In the genomic region with DNA sequence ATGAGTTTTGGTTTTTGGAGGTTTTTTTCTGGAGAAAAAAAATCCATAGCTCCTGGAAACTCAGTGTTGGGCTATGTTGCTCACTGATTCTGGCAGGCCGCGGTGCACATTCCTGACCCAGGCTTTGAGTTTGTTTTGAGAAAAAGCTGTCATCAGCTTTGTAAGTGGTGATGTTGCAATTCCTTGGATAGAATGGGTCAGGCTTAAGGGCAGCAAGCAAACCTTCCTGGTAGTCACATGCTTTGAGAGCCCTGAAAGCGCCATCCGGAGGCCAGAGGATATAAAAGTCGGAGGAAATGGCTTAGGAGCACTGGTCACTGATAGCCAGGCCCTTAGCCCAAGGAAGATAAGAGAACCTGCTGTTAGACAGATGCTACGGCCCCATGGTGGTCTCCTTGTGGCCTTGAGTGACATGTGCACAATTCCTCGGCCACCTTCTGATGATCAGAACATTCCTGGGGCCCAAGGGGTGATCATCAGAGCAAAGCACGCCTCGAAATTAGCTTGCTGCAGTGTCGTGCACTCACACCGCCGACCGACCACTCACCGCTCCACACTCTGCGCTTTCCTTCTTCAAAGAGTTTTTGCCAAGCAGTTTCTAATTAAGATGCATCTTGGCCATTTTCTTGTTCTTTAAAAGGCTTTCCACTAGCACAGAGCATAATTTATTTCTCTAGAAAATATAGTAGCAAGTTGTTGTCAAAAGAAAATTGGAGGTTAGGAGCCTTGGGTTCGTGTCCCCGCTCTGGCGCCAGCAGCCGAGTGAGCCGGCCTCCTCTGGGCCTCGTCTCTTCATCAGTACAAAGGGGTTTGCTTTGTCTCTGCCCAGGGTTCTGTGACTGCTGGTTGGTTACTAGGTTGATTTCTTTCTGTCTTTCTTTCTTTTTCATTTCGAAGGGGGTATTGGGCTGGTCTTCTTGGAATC, we compare ENCODE assay signal across 9 cellular contexts.
DNase-seq lines count a peak whose midpoint lies in the region; ATAC-seq and TF ChIP-seq lines count a peak whose summit lies in the region.
"Had no signal": no experiment of that assay in that cellular context is flagged by ENCODE, and none has a peak within 500 bp of the region (broad histone marks: within the 10 kb centered on the region; RNA-seq: fewer than 3 reads in every experiment).

No MANE protein-coding gene starts in this region.

- TF ChIP-seq CTCF in WERI-Rb-1 (IDR thresholded peaks at IDR 0.05; ENCODE audit: low read depth, low read length) (peak; percentile 57), heart right ventricle (IDR thresholded peaks at IDR 0.05) (peak in 7 of 9 donors; percentile 17 to 56 (median 38)), retinal pigment epithelial cell (conservative IDR thresholded peaks at IDR 0.05; ENCODE audit: low read depth, low read length) (peak; percentile 50)

- WGBS in heart right ventricle, 2 donors = 49 to 61% methylated on average over 22 of the region's 22 CpGs

- ATAC-seq in heart right ventricle (peak; percentile 76 to 90 (median 86)), HG03469 (IDR thresholded peaks at IDR 0.05; ENCODE audit: unreplicated experiment) (no peak), GM18909 (IDR thresholded peaks at IDR 0.05; ENCODE audit: poor library complexity, unreplicated experiment) (no peak)

- peaks cover 7 to 81% (median 58%) of the 10 kb centered on the region in 9 donors for H3K4me1 ChIP-seq in heart right ventricle

- H3K36me3 ChIP-seq in WERI-Rb-1 = no peaks in the 10 kb centered on the region
- no peaks in the 10 kb centered on the region for H3K36me3 ChIP-seq in heart right ventricle
- H3K36me3 ChIP-seq: BLaER1 had no signal

- DNase-seq in NCI-H82 (lab: John Stamatoyannopoulos, UW) = peak; percentile 35
- DNase-seq in NCI-H82 treated with DMSO at 0.1 percent for 48 hours (lab: John Stamatoyannopoulos, UW; ENCODE audit: unreplicated experiment) = no peak
- DNase-seq in WERI-Rb-1 = peak; percentile 60
- DNase-seq in heart right ventricle = peak; percentile 75 to 82
- peak; percentile 97 for DNase-seq in retinal pigment epithelial cell (ENCODE audit: low read depth)
- no peak for DNase-seq in stimulated activated CD4-positive, alpha-beta T cell treated with anti-CD3 and anti-CD28 coated beads, Interleukin-4, amount 100 ng/mL, for 4 hours

- H3K27ac ChIP-seq in WERI-Rb-1 (no peak overlapping the region), heart right ventricle (peak overlapping the region in 9 of 10 donors; percentile 76 to 96 (median 90))
- H3K27ac ChIP-seq: BLaER1 had no signal

- H3K27me3 ChIP-seq in WERI-Rb-1 (ENCODE audit: insufficient read depth, low read depth, severe bottlenecking) (no peaks in the 10 kb centered on the region), heart right ventricle (no peaks in the 10 kb centered on the region)
- H3K27me3 ChIP-seq: BLaER1 had no signal

- no peaks in the 10 kb centered on the region for H3K9me3 ChIP-seq in WERI-Rb-1 (ENCODE audit: severe bottlenecking)
- no peaks in the 10 kb centered on the region for H3K9me3 ChIP-seq in heart right ventricle
- H3K9me3 ChIP-seq: BLaER1 had no signal

- H3K4me3 ChIP-seq in WERI-Rb-1 (ENCODE audit: low read depth, low read length) (no peak overlapping the region), heart right ventricle (no peak overlapping the region), retinal pigment epithelial cell (ENCODE audit: low read length) (no peak overlapping the region)
- H3K4me3 ChIP-seq: BLaER1 had no signal

- intact Hi-C loops in heart right ventricle (cut with DNase I) = loop anchor here in 7 of 10 donors (1.0 to 10.0 kb wide), 9 partner anchors 33 to 102 kb away; partner anchors contain the start of gene MAN1C1 (in 2 of the 7)

Comparison
In these comparisons a context has a peak if more than half of its experiments do, and no peak if none do; other contexts are left out.
1. DNase-seq: peak in NCI-H82 (single experiment), WERI-Rb-1 (single experiment), heart right ventricle (2 of 2) and retinal pigment epithelial cell (single experiment); none in NCI-H82 treated with DMSO at 0.1 percent for 48 hours (single experiment) and stimulated activated CD4-positive, alpha-beta T cell treated with anti-CD3 and anti-CD28 coated beads, Interleukin-4, amount 100 ng/mL, for 4 hours (0 of 2).
2. ATAC-seq: peak in heart right ventricle (8 of 8); none in HG03469 (single experiment) and GM18909 (single experiment).
3. Peak in every context shown above with its lines, with median percentiles within 50 percentile points of each other: CTCF ChIP-seq.